Comparison of ENCODE assay signal across 19 cellular contexts in the genomic region with DNA sequence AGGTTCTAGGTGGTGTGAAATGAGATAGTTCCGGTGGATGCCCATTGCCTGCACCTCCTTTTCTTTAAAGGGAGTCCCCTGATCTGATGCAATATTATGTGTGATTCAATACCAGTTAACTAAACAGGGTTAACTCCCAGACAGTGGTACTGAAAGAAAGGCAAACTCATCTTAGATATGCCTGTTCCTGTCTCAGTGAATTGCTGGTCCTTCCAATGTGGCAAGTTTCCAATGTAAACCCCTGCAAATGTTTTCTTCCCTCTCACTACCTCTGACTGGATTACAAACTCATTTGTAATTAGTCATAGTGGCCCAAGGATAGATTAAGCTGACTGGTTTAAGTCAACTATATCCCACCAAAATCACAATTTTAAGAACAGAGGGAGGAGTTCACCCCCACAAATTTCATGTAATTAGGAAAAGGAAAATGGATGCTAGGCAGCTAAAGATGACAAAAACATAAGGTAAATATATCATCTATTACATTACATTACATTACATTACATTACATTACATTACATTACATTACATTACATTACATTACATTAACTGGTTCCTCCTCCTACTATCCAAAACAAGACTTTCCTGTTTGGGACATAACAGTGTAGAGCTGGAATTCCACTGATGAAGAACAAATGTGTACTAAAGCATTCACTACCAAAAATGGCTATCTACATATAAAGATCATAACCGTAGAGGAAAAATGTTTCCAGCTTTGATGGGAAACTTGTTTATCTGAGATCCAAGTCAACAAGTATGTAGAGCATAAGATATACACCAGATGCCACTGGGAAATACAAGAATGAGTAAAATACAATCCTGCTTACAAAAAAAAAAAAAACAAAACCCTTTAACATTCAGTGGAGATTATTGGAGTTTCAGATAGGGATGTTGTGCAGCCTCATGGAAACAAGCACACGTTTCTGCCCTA.
DNase-seq lines count a peak whose midpoint lies in the region; ATAC-seq and TF ChIP-seq lines count a peak whose summit lies in the region.
"Had no signal": no experiment of that assay in that cellular context is flagged by ENCODE, and none has a peak within 500 bp of the region (broad histone marks: within the 10 kb centered on the region; RNA-seq: fewer than 3 reads in every experiment).

No MANE protein-coding gene starts in this region.

- H3F3A ChIP-seq in GM23338 (replicated peaks; ENCODE audit: low read depth): no peaks in the 10 kb centered on the region

- TF ChIP-seq CTCF in GM23338 (conservative IDR thresholded peaks at IDR 0.05; ENCODE audit: low read depth in 2 of 2): no peak
- TF ChIP-seq CTCF in RWPE2 (IDR thresholded peaks at IDR 0.05; ENCODE audit: poor library complexity, severe bottlenecking): no peak
- TF ChIP-seq CTCF in epithelial cell of esophagus (IDR thresholded peaks at IDR 0.05; ENCODE audit: insufficient read depth, low read depth, low read length, missing control alignments): no peak
- no peak for TF ChIP-seq CTCF in mesothelial cell of epicardium (IDR thresholded peaks at IDR 0.05; ENCODE audit: unreplicated experiment)

- H3K27ac Mint-ChIP-seq in GM23338: no peak overlapping the region
- peak overlapping the region; percentile 98 for H3K27ac Mint-ChIP-seq in mesothelial cell of epicardium
- no peak overlapping the region for H3K27ac Mint-ChIP-seq in T-helper 17 cell
- H3K27ac Mint-ChIP-seq: activated CD4-positive, alpha-beta T cell treated with anti-CD3 and anti-CD28 coated beads for 36 hours had no signal

- no peak overlapping the region for H3K27ac ChIP-seq in GM23338 (ENCODE audit: low read depth)
- no peak overlapping the region for H3K27ac ChIP-seq in RWPE2 (ENCODE audit: poor library complexity, severe bottlenecking)
- H3K27ac ChIP-seq: GM23248, neutrophil, suprapubic skin had no signal

- H3K4me3 ChIP-seq in GM23338 (no peak overlapping the region), RWPE2 (ENCODE audit: severe bottlenecking) (no peak overlapping the region), epithelial cell of esophagus (ENCODE audit: low read length) (no peak overlapping the region)
- H3K4me3 ChIP-seq: GM23248, K562, suprapubic skin had no signal

- no peaks in the 10 kb centered on the region for H3K79me2 ChIP-seq in GM23338 (replicated peaks; ENCODE audit: insufficient read depth)

- DNase-seq in GM23338 (ENCODE audit: low spot score): no peak
- no peak for DNase-seq in RWPE2 (ENCODE audit: low spot score)
- DNase-seq in epithelial cell of esophagus (ENCODE audit: low read depth): peak; percentile 61
- DNase-seq in mesothelial cell of epicardium (ENCODE audit: low spot score in 2 of 2, unreplicated experiment in 2 of 2): no peak
- no peak for DNase-seq in HUDEP-2 (lab: John Stamatoyannopoulos, UW; ENCODE audit: unreplicated experiment in 76 of 76)
- no peak for DNase-seq in Right ventricle myocardium inferior (ENCODE audit: missing footprints)
- DNase-seq in T-helper 17 cell: no peak
- DNase-seq: activated CD4-positive, alpha-beta T cell treated with anti-CD3 and anti-CD28 coated beads for 36 hours; activated gamma-delta T cell treated with Interleukin-2 at 50 U/mL for 16 hours; GM23248; NCI-H1092; NCI-H2171; SHP77 treated with DMSO at 0.1 percent for 48 hours; stimulated activated CD4-positive, alpha-beta T cell treated with anti-CD3 and anti-CD28 coated beads, Interleukin-4, amount 100 ng/mL, for 1 hour; T-helper 9 cell had no signal

- peaks cover 3% of the 10 kb centered on the region for H3K27me3 Mint-ChIP-seq in GM23338 (ENCODE audit: insufficient read depth, low read depth, poor library complexity)
- H3K27me3 Mint-ChIP-seq in mesothelial cell of epicardium (ENCODE audit: low read depth): no peaks in the 10 kb centered on the region
- H3K27me3 Mint-ChIP-seq in T-helper 17 cell: peaks cover 13% of the 10 kb centered on the region

- intact Hi-C loops in Right ventricle myocardium inferior (cut with DNase I): no loop called here

- H3K9me3 ChIP-seq in RWPE2 (ENCODE audit: severe bottlenecking) (no peaks in the 10 kb centered on the region), T-helper 17 cell (ENCODE audit: control insufficient read depth, low read length, poor library complexity, severe bottlenecking) (no peaks in the 10 kb centered on the region)
- H3K9me3 ChIP-seq: neutrophil, suprapubic skin had no signal

- H3K4me1 Mint-ChIP-seq in GM23338 (no peaks in the 10 kb centered on the region), mesothelial cell of epicardium (peaks cover 84% of the 10 kb centered on the region), T-helper 17 cell (no peaks in the 10 kb centered on the region)
- H3K4me1 Mint-ChIP-seq: activated CD4-positive, alpha-beta T cell treated with anti-CD3 and anti-CD28 coated beads for 36 hours had no signal

- H3K9me2 ChIP-seq in GM23338 (ENCODE audit: insufficient read depth): no peaks in the 10 kb centered on the region

- no peaks in the 10 kb centered on the region for H4K20me1 ChIP-seq in GM23338 (replicated peaks; ENCODE audit: insufficient read depth)

- H3K4me1 ChIP-seq in GM23338 (ENCODE audit: insufficient read depth): no peaks in the 10 kb centered on the region
- no peaks in the 10 kb centered on the region for H3K4me1 ChIP-seq in RWPE2 (ENCODE audit: insufficient read depth, poor library complexity, severe bottlenecking)
- H3K4me1 ChIP-seq: suprapubic skin had no signal

- H3K9me3 Mint-ChIP-seq in GM23338: no peaks in the 10 kb centered on the region
- H3K9me3 Mint-ChIP-seq in mesothelial cell of epicardium: peaks cover 7% of the 10 kb centered on the region

- H3K36me3 Mint-ChIP-seq in GM23338 (ENCODE audit: low read depth) (no peaks in the 10 kb centered on the region), mesothelial cell of epicardium (peaks cover 9% of the 10 kb centered on the region), T-helper 17 cell (ENCODE audit: low read depth) (no peaks in the 10 kb centered on the region)

- no peaks in the 10 kb centered on the region for H3K27me3 ChIP-seq in GM23338 (ENCODE audit: insufficient read depth)
- H3K27me3 ChIP-seq in RWPE2 (ENCODE audit: insufficient read depth, poor library complexity, severe bottlenecking): no peaks in the 10 kb centered on the region
- H3K27me3 ChIP-seq: neutrophil, suprapubic skin had no signal

- no peak overlapping the region for H3K4me2 ChIP-seq in GM23338

- no peak for ATAC-seq in GM23338
- peak; percentile 46; the same call in 2 of the 3 replicates for ATAC-seq in RWPE2 (ENCODE audit: low read depth)
- ATAC-seq in HG02840 (IDR thresholded peaks at IDR 0.05; ENCODE audit: low FRiP score, unreplicated experiment): no peak
- no peak for ATAC-seq in Right ventricle myocardium inferior
- ATAC-seq in T-helper 17 cell: no peak
- ATAC-seq: activated CD4-positive, alpha-beta T cell treated with anti-CD3 and anti-CD28 coated beads for 36 hours; K562 had no signal

- H3K4me3 Mint-ChIP-seq in GM23338 (no peak overlapping the region), mesothelial cell of epicardium (peak overlapping the region; percentile 55), T-helper 17 cell (no peak overlapping the region)
- H3K4me3 Mint-ChIP-seq: activated CD4-positive, alpha-beta T cell treated with anti-CD3 and anti-CD28 coated beads for 36 hours had no signal

- no peaks in the 10 kb centered on the region for H3K36me3 ChIP-seq in GM23338 (ENCODE audit: insufficient read depth)
- no peaks in the 10 kb centered on the region for H3K36me3 ChIP-seq in RWPE2 (ENCODE audit: low read depth)
- H3K36me3 ChIP-seq: neutrophil, suprapubic skin had no signal

- H2AFZ ChIP-seq in GM23338: peak overlapping the region; percentile 63; the same call in 1 of the 2 replicates
- H2AFZ ChIP-seq: GM23248 had no signal

TF ChIP-seq in GM23338, 12 proteins besides CTCF, POLR2A, EP300 and RAD21 (continues in another document):
- no peak for TF ChIP-seq STAT1 (IDR thresholded peaks at IDR 0.05; ENCODE audit: unreplicated experiment)
- TF ChIP-seq, protein P1, sequence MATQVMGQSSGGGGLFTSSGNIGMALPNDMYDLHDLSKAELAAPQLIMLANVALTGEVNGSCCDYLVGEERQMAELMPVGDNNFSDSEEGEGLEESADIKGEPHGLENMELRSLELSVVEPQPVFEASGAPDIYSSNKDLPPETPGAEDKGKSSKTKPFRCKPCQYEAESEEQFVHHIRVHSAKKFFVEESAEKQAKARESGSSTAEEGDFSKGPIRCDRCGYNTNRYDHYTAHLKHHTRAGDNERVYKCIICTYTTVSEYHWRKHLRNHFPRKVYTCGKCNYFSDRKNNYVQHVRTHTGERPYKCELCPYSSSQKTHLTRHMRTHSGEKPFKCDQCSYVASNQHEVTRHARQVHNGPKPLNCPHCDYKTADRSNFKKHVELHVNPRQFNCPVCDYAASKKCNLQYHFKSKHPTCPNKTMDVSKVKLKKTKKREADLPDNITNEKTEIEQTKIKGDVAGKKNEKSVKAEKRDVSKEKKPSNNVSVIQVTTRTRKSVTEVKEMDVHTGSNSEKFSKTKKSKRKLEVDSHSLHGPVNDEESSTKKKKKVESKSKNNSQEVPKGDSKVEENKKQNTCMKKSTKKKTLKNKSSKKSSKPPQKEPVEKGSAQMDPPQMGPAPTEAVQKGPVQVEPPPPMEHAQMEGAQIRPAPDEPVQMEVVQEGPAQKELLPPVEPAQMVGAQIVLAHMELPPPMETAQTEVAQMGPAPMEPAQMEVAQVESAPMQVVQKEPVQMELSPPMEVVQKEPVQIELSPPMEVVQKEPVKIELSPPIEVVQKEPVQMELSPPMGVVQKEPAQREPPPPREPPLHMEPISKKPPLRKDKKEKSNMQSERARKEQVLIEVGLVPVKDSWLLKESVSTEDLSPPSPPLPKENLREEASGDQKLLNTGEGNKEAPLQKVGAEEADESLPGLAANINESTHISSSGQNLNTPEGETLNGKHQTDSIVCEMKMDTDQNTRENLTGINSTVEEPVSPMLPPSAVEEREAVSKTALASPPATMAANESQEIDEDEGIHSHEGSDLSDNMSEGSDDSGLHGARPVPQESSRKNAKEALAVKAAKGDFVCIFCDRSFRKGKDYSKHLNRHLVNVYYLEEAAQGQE (IDR thresholded peaks at IDR 0.05; ENCODE audit: unreplicated experiment): no peak
